1 cellular context compared by ENCODE assay signal in the genomic region with DNA sequence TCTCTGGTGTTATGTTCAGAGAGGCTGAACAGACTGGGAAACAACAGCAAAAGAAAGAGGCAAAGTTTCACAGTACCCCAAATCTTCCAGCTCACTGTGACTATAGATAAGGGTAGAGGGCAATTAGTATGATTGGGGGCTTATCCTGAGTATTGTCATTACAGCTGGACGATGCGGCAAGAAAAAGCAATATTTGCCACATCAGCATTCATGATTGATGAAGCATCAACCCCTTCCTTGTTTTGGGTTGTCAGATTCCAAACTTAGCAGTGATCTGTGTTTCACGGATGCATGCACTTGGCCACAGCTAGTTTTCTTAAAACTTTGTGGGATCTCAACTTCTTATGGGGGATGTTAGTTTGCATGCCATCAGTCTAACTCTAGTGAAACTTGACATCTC.
TF ChIP-seq lines count a peak whose summit lies in the region.

No MANE protein-coding gene starts in this region.

TF ChIP-seq in HepG2, 621 proteins besides CTCF, POLR2A, EP300 and RAD21 (continued from another document):
- TF ChIP-seq, protein P1, sequence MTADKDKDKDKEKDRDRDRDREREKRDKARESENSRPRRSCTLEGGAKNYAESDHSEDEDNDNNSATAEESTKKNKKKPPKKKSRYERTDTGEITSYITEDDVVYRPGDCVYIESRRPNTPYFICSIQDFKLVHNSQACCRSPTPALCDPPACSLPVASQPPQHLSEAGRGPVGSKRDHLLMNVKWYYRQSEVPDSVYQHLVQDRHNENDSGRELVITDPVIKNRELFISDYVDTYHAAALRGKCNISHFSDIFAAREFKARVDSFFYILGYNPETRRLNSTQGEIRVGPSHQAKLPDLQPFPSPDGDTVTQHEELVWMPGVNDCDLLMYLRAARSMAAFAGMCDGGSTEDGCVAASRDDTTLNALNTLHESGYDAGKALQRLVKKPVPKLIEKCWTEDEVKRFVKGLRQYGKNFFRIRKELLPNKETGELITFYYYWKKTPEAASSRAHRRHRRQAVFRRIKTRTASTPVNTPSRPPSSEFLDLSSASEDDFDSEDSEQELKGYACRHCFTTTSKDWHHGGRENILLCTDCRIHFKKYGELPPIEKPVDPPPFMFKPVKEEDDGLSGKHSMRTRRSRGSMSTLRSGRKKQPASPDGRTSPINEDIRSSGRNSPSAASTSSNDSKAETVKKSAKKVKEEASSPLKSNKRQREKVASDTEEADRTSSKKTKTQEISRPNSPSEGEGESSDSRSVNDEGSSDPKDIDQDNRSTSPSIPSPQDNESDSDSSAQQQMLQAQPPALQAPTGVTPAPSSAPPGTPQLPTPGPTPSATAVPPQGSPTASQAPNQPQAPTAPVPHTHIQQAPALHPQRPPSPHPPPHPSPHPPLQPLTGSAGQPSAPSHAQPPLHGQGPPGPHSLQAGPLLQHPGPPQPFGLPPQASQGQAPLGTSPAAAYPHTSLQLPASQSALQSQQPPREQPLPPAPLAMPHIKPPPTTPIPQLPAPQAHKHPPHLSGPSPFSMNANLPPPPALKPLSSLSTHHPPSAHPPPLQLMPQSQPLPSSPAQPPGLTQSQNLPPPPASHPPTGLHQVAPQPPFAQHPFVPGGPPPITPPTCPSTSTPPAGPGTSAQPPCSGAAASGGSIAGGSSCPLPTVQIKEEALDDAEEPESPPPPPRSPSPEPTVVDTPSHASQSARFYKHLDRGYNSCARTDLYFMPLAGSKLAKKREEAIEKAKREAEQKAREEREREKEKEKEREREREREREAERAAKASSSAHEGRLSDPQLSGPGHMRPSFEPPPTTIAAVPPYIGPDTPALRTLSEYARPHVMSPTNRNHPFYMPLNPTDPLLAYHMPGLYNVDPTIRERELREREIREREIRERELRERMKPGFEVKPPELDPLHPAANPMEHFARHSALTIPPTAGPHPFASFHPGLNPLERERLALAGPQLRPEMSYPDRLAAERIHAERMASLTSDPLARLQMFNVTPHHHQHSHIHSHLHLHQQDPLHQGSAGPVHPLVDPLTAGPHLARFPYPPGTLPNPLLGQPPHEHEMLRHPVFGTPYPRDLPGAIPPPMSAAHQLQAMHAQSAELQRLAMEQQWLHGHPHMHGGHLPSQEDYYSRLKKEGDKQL (CRISPR knock-in tag; IDR thresholded peaks at IDR 0.05; ENCODE audit: low read depth), result no peak
- TF ChIP-seq, protein P2, sequence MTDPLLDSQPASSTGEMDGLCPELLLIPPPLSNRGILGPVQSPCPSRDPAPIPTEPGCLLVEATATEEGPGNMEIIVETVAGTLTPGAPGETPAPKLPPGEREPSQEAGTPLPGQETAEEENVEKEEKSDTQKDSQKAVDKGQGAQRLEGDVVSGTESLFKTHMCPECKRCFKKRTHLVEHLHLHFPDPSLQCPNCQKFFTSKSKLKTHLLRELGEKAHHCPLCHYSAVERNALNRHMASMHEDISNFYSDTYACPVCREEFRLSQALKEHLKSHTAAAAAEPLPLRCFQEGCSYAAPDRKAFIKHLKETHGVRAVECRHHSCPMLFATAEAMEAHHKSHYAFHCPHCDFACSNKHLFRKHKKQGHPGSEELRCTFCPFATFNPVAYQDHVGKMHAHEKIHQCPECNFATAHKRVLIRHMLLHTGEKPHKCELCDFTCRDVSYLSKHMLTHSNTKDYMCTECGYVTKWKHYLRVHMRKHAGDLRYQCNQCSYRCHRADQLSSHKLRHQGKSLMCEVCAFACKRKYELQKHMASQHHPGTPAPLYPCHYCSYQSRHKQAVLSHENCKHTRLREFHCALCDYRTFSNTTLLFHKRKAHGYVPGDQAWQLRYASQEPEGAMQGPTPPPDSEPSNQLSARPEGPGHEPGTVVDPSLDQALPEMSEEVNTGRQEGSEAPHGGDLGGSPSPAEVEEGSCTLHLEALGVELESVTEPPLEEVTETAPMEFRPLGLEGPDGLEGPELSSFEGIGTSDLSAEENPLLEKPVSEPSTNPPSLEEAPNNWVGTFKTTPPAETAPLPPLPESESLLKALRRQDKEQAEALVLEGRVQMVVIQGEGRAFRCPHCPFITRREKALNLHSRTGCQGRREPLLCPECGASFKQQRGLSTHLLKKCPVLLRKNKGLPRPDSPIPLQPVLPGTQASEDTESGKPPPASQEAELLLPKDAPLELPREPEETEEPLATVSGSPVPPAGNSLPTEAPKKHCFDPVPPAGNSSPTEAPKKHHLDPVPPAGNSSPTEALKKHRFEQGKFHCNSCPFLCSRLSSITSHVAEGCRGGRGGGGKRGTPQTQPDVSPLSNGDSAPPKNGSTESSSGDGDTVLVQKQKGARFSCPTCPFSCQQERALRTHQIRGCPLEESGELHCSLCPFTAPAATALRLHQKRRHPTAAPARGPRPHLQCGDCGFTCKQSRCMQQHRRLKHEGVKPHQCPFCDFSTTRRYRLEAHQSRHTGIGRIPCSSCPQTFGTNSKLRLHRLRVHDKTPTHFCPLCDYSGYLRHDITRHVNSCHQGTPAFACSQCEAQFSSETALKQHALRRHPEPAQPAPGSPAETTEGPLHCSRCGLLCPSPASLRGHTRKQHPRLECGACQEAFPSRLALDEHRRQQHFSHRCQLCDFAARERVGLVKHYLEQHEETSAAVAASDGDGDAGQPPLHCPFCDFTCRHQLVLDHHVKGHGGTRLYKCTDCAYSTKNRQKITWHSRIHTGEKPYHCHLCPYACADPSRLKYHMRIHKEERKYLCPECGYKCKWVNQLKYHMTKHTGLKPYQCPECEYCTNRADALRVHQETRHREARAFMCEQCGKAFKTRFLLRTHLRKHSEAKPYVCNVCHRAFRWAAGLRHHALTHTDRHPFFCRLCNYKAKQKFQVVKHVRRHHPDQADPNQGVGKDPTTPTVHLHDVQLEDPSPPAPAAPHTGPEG (CRISPR knock-in tag; IDR thresholded peaks at IDR 0.05), result no peak
- TF ChIP-seq CREB1 (IDR thresholded peaks at IDR 0.05) (no peak), CREB1 (CRISPR knock-in tag; IDR thresholded peaks at IDR 0.05) (no peak), ARNTL (CRISPR knock-in tag; IDR thresholded peaks at IDR 0.05) (no peak)
TF ChIP-seq in HepG2: peak in this region for 2.
